Comparison of ENCODE assay signal across 20 cellular contexts in genomic region chr6:37309692-37310091, GRCh38. TPM values are rescaled to one million over a fixed set of nuclear protein-coding genes. Genes with fewer than 3 reads are reported as not detected.
"Had no signal": no experiment of that assay in that cellular context is flagged by ENCODE, and none has a peak within 500 bp of the region (broad histone marks: within the 10 kb centered on the region; RNA-seq: fewer than 3 reads in every experiment).

No MANE protein-coding gene starts in this region.

- H3K27ac ChIP-seq: neutrophil, parathyroid adenoma, right lobe of liver, stomach, thyroid gland had no signal

- H3K4me3 ChIP-seq: lung, right lobe of liver, smooth muscle cell, stomach, thyroid gland had no signal

- H3K27me3 ChIP-seq: neutrophil, right lobe of liver, stomach, thyroid gland had no signal

- H3K9ac ChIP-seq: parathyroid adenoma had no signal

- ATAC-seq: left ventricle myocardium superior, natural killer cell, right lobe of liver had no signal

- H3K4me1 ChIP-seq: right lobe of liver had no signal

- DNase-seq: cortex of kidney; effector CD4-positive, alpha-beta T cell; hypothalamus; immature natural killer cell; islet precursor cell; left ventricle myocardium superior; natural killer cell; right lobe of liver; stimulated activated CD4-positive, alpha-beta T cell treated with anti-CD3 and anti-CD28 coated beads, Interleukin-12 subunit alpha, Interleukin-12 subunit beta, amount 100 ng/mL, for 4 hours; stimulated activated CD4-positive, alpha-beta T cell treated with anti-CD3 and anti-CD28 coated beads, Interleukin-1b, Interleukin-23, amount 100 ng/mL, for 48 hours; stimulated activated CD4-positive, alpha-beta T cell treated with anti-CD3 and anti-CD28 coated beads, Interleukin-4, amount 100 ng/mL, for 1 hour; stimulated activated CD8-positive, alpha-beta memory T cell treated with anti-CD3 and anti-CD28 coated beads, Interleukin-4, amount 100 ng/mL, for 48 hours; stimulated activated naive CD4-positive, alpha-beta T cell treated with Interleukin-2 at 50 U/mL for 16 hours; stomach; thyroid gland; trophoblast cell had no signal

- H3K9me3 ChIP-seq: neutrophil, right lobe of liver, stomach, thyroid gland had no signal

RNA-seq across cellular contexts. Expression of gene TMEM217, which starts 51.7 kb away (rescaled TPM):
- total RNA-seq: left ventricle myocardium superior had no signal
